In the genomic region with DNA sequence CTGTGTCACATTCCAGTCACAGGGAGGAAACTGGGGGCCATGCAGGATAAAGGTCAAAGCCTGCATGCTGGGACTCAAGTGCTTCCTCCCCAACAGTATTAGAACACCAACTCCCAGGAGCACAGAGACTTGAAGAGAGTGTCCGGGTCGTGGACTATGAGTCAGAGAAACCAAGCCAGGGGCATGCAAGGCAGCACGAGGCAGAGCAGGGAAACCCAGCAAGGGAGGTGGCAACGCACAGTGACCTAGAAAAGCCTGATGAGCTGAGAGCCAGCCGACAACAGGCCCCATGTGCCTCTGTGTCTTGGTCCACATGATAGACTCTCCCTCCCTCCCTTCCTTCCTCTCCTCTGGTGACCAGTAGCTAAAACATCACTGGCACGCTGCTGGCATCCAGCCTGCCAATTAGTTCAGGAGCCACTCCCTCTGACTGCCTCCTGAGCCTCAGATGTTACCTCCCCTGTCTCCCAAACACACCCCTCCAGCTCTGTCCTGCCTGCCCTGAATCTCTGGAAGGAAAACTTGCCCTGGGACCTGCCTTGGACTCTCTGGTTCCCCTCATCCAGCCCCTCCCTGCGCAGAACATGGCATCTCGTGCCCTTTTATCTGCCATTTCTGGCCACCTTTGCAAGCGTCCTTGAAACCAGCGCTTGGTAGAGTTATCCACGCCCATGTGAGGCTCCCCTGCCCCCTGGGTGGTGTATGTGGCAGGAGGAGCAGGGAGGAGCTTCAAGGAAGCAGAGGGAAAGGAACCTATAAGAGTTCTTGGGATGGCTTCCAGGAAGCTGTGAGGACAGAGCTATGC, we compare ENCODE assay signal across 1 cellular context.
TF ChIP-seq lines count a peak whose summit lies in the region.

No MANE protein-coding gene starts in this region.

TF ChIP-seq in HEK293, 187 proteins besides CTCF, POLR2A, EP300 and RAD21 (continued from another document):
- TF ChIP-seq, protein P1, sequence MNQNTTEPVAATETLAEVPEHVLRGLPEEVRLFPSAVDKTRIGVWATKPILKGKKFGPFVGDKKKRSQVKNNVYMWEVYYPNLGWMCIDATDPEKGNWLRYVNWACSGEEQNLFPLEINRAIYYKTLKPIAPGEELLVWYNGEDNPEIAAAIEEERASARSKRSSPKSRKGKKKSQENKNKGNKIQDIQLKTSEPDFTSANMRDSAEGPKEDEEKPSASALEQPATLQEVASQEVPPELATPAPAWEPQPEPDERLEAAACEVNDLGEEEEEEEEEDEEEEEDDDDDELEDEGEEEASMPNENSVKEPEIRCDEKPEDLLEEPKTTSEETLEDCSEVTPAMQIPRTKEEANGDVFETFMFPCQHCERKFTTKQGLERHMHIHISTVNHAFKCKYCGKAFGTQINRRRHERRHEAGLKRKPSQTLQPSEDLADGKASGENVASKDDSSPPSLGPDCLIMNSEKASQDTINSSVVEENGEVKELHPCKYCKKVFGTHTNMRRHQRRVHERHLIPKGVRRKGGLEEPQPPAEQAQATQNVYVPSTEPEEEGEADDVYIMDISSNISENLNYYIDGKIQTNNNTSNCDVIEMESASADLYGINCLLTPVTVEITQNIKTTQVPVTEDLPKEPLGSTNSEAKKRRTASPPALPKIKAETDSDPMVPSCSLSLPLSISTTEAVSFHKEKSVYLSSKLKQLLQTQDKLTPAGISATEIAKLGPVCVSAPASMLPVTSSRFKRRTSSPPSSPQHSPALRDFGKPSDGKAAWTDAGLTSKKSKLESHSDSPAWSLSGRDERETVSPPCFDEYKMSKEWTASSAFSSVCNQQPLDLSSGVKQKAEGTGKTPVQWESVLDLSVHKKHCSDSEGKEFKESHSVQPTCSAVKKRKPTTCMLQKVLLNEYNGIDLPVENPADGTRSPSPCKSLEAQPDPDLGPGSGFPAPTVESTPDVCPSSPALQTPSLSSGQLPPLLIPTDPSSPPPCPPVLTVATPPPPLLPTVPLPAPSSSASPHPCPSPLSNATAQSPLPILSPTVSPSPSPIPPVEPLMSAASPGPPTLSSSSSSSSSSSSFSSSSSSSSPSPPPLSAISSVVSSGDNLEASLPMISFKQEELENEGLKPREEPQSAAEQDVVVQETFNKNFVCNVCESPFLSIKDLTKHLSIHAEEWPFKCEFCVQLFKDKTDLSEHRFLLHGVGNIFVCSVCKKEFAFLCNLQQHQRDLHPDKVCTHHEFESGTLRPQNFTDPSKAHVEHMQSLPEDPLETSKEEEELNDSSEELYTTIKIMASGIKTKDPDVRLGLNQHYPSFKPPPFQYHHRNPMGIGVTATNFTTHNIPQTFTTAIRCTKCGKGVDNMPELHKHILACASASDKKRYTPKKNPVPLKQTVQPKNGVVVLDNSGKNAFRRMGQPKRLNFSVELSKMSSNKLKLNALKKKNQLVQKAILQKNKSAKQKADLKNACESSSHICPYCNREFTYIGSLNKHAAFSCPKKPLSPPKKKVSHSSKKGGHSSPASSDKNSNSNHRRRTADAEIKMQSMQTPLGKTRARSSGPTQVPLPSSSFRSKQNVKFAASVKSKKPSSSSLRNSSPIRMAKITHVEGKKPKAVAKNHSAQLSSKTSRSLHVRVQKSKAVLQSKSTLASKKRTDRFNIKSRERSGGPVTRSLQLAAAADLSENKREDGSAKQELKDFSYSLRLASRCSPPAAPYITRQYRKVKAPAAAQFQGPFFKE (tag by site-specific recombination; IDR thresholded peaks at IDR 0.05; ENCODE audit: borderline replicate concordance): no peak
- TF ChIP-seq, protein P2, sequence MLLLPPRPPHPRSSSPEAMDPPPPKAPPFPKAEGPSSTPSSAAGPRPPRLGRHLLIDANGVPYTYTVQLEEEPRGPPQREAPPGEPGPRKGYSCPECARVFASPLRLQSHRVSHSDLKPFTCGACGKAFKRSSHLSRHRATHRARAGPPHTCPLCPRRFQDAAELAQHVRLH (tag by site-specific recombination; IDR thresholded peaks at IDR 0.05): no peak
- TF ChIP-seq SCRT2 (tag by site-specific recombination; IDR thresholded peaks at IDR 0.05) (no peak), ZBTB17 (tag by site-specific recombination; IDR thresholded peaks at IDR 0.05) (0 out of 2 replicates have a peak, but pooled peaks have one; percentile 34), ZXDB (tag by site-specific recombination; IDR thresholded peaks at IDR 0.05) (no peak), ZFHX2 (tag by site-specific recombination; conservative IDR thresholded peaks at IDR 0.05) (no peak), ZNF121 (tag by site-specific recombination; IDR thresholded peaks at IDR 0.05) (no peak), ZNF266 (tag by site-specific recombination; IDR thresholded peaks at IDR 0.05; ENCODE audit: low read depth) (no peak), ZNF48 (tag by site-specific recombination; IDR thresholded peaks at IDR 0.05) (no peak), SP3 (tag by site-specific recombination; IDR thresholded peaks at IDR 0.05) (no peak), ZNF214 (tag by site-specific recombination; IDR thresholded peaks at IDR 0.05; ENCODE audit: borderline replicate concordance) (no peak), ZNF596 (tag by site-specific recombination; IDR thresholded peaks at IDR 0.05) (no peak), ZBTB1 (tag by site-specific recombination; IDR thresholded peaks at IDR 0.05) (no peak), KLF1 (tag by site-specific recombination; IDR thresholded peaks at IDR 0.05) (peak; percentile 86), ZNF23 (tag by site-specific recombination; IDR thresholded peaks at IDR 0.05; ENCODE audit: borderline replicate concordance) (no peak), ZNF138 (tag by site-specific recombination; IDR thresholded peaks at IDR 0.05; ENCODE audit: borderline replicate concordance) (no peak), ZIC2 (tag by site-specific recombination; IDR thresholded peaks at IDR 0.05) (peak; percentile 12; the same call in 1 of the 2 replicates), ZNF2 (tag by site-specific recombination; IDR thresholded peaks at IDR 0.05) (no peak), ZNF433 (tag by site-specific recombination; IDR thresholded peaks at IDR 0.05; ENCODE audit: low read depth) (no peak), ZNF514 (tag by site-specific recombination; IDR thresholded peaks at IDR 0.05) (no peak), TCF7L2 (IDR thresholded peaks at IDR 0.05; ENCODE audit: borderline replicate concordance, low read depth, low read length) (no peak), ZNF629 (tag by site-specific recombination; IDR thresholded peaks at IDR 0.05) (no peak), KLF10 (tag by site-specific recombination; IDR thresholded peaks at IDR 0.05) (no peak), ZNF677 (tag by site-specific recombination; IDR thresholded peaks at IDR 0.05) (no peak), ZNF521 (tag by site-specific recombination; IDR thresholded peaks at IDR 0.05) (no peak), ZSCAN16 (tag by site-specific recombination; IDR thresholded peaks at IDR 0.05) (no peak), ZNF555 (tag by site-specific recombination; conservative IDR thresholded peaks at IDR 0.05) (no peak), ZNF670 (tag by site-specific recombination; IDR thresholded peaks at IDR 0.05; ENCODE audit: low read depth) (no peak), WT1 (tag by site-specific recombination; IDR thresholded peaks at IDR 0.05) (peak; percentile 80; the same call in 1 of the 2 replicates), ZNF561 (tag by site-specific recombination; IDR thresholded peaks at IDR 0.05; ENCODE audit: borderline replicate concordance) (no peak), MZF1 (tag by site-specific recombination; IDR thresholded peaks at IDR 0.05; ENCODE audit: borderline replicate concordance) (no peak), OSR2 (tag by site-specific recombination; IDR thresholded peaks at IDR 0.05) (peak; percentile 34; the same call in 1 of the 2 replicates), ZNF37A (tag by site-specific recombination; IDR thresholded peaks at IDR 0.05) (no peak), KLF17 (tag by site-specific recombination; IDR thresholded peaks at IDR 0.05) (peak; percentile 41), ZNF548 (tag by site-specific recombination; IDR thresholded peaks at IDR 0.05) (no peak), ZNF239 (tag by site-specific recombination; IDR thresholded peaks at IDR 0.05) (no peak)
- TF ChIP-seq, protein P3, sequence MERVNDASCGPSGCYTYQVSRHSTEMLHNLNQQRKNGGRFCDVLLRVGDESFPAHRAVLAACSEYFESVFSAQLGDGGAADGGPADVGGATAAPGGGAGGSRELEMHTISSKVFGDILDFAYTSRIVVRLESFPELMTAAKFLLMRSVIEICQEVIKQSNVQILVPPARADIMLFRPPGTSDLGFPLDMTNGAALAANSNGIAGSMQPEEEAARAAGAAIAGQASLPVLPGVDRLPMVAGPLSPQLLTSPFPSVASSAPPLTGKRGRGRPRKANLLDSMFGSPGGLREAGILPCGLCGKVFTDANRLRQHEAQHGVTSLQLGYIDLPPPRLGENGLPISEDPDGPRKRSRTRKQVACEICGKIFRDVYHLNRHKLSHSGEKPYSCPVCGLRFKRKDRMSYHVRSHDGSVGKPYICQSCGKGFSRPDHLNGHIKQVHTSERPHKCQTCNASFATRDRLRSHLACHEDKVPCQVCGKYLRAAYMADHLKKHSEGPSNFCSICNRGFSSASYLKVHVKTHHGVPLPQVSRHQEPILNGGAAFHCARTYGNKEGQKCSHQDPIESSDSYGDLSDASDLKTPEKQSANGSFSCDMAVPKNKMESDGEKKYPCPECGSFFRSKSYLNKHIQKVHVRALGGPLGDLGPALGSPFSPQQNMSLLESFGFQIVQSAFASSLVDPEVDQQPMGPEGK (tag by site-specific recombination; IDR thresholded peaks at IDR 0.05): no peak
- TF ChIP-seq, protein P4, sequence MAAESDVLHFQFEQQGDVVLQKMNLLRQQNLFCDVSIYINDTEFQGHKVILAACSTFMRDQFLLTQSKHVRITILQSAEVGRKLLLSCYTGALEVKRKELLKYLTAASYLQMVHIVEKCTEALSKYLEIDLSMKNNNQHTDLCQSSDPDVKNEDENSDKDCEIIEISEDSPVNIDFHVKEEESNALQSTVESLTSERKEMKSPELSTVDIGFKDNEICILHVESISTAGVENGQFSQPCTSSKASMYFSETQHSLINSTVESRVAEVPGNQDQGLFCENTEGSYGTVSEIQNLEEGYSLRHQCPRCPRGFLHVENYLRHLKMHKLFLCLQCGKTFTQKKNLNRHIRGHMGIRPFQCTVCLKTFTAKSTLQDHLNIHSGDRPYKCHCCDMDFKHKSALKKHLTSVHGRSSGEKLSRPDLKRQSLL (tag by site-specific recombination; IDR thresholded peaks at IDR 0.05): no peak
